Comparison of ENCODE assay signal across 8 cellular contexts in the genomic region with DNA sequence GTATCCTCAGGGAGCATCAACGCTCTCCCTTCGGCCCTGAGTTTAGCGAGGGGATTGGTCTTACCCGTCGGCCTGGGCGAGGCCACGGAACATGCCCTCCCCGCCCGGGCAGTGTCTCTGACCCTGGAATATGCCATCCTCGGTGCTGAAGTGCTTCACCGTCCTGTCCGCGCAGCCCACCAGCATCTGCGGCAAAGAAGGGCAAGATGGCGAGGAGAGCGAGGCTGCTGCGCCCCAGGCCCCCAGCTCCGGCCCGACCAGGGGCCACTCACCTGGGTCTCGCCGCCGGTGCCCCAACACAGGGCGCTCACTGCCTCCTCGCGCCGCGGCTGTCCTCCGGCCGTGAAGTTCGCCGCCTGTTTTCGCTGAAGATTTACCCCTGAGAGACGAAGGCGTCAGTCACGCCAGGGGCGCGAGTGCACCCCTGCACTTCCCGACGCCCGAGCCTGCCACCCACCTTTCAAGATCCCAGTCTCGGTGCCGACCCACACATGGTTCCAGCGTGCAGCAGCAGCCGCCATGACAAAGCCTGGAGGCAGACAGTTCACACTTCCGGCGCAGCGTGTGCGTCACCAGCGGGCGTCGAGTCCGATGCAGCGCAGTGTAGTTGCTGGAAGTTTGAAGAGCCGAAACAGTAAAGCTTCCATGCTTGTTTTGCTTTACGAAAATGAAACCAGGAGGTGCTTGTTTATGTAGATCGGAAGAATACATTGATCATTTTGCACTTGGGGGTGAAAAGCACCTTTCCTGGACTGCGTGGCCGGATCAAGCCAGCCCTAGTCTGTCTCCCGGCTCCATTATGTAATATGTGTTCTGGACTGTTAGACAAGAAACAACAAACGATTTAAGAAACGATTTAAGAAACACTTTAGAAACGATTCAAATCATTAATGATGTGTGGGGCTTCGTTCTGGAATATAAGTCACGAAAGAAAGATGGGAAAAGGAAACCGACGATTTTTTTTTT.
DNase-seq lines count a peak whose midpoint lies in the region; ATAC-seq and TF ChIP-seq lines count a peak whose summit lies in the region.

WDR74 (minus strand) TSS at position 541 of the 966 bp plus-strand sequence; CDS start at position 521, 20 bp downstream.

- no peaks in the 10 kb centered on the region for H3K9me3 ChIP-seq in OCI-LY1 (ENCODE audit: low read length)

- peak within 1 kb of the TSS; percentile 86 for H3K9ac ChIP-seq in OCI-LY1 (ENCODE audit: low read length)

- H3K27ac ChIP-seq in OCI-LY1 (ENCODE audit: low read depth, low read length, poor library complexity, severe bottlenecking): peak within 1 kb of the TSS; percentile 95

- peak within 1 kb of the TSS; percentile 81 for H3K4me3 ChIP-seq in OCI-LY1 (ENCODE audit: low read depth, low read length, poor library complexity, severe bottlenecking)

- TF ChIP-seq CTCF in OCI-LY1 (IDR thresholded peaks at IDR 0.05; ENCODE audit: low read length): no peak

- peaks cover 18% of the 10 kb centered on the region for H3K79me2 ChIP-seq in OCI-LY1 (ENCODE audit: insufficient read depth, low read length)

- no peaks in the 10 kb centered on the region for H4K20me1 ChIP-seq in OCI-LY1 (ENCODE audit: insufficient read depth, low read length)

- no peak within 1 kb of the TSS for H2AFZ ChIP-seq in OCI-LY1 (ENCODE audit: low read length)

- no peaks in the 10 kb centered on the region for H3K9me2 ChIP-seq in OCI-LY1 (ENCODE audit: low read depth, low read length)

- H3F3A ChIP-seq in OCI-LY1 (ENCODE audit: insufficient read depth, low read length): no peaks in the 10 kb centered on the region

- DNase-seq in D341Med (ENCODE audit: low spot score): peak; percentile 85
- peak; percentile 69 for DNase-seq in HuH-7.5 (ENCODE audit: low spot score)
- DNase-seq in activated CD8-positive, alpha-beta memory T cell treated with anti-CD3 and anti-CD28 coated beads, Interleukin-2, amount 50 U/mL, for 4 hours: peak; percentile 94
- peak; percentile 91 for DNase-seq in epidermal melanocyte (ENCODE audit: insufficient read length, low spot score)
- peak; percentile 97 for DNase-seq in middle frontal gyrus (ENCODE audit: extremely low spot score, low spot score)
- DNase-seq in stimulated activated CD8-positive, alpha-beta memory T cell treated with anti-CD3 and anti-CD28 coated beads, Interleukin-2, amount 100 ng/mL, for 48 hours (ENCODE audit: low read depth in 2 of 2): peak; percentile 79 to 90

- no peaks in the 10 kb centered on the region for H3K27me3 ChIP-seq in OCI-LY1 (ENCODE audit: insufficient read depth, low read length)

- H3K4me2 ChIP-seq in OCI-LY1 (ENCODE audit: low read length): peak within 1 kb of the TSS; percentile 76

- H3K36me3 ChIP-seq in OCI-LY1 (ENCODE audit: insufficient read depth, low read length): peaks cover 35% of the 10 kb centered on the region

- ATAC-seq in GM21423 (IDR thresholded peaks at IDR 0.05; ENCODE audit: unreplicated experiment): peak; percentile 47

- peaks cover 38% of the 10 kb centered on the region for H3K4me1 ChIP-seq in OCI-LY1 (ENCODE audit: insufficient read depth, low read length, severe bottlenecking)

Comparison
In these comparisons a context has a peak if more than half of its experiments do, and no peak if none do; other contexts are left out.
1. Peak in every context shown above with its lines: DNase-seq, ATAC-seq, H3K4me3 ChIP-seq and H3K27ac ChIP-seq.